In genomic region chr22:42292726-42293520, GRCh38 we compare ENCODE assay signal across 22 cellular contexts. TPM values are rescaled to one million over a fixed set of nuclear protein-coding genes. Genes with fewer than 3 reads are reported as not detected.
DNase-seq lines count a peak whose midpoint lies in the region; ATAC-seq lines count a peak whose summit lies in the region.
"Had no signal": no experiment of that assay in that cellular context is flagged by ENCODE, and none has a peak within 500 bp of the region (broad histone marks: within the 10 kb centered on the region; RNA-seq: fewer than 3 reads in every experiment).

No MANE protein-coding gene starts in this region.

- H3K36me3 ChIP-seq in NT2/D1 (ENCODE audit: insufficient read depth, insufficient read length, low read length) (no peaks in the 10 kb centered on the region), mucosa of rectum (ENCODE audit: control insufficient read depth in 2 of 2, insufficient read depth in 2 of 2, low read length in 2 of 2) (no peaks in the 10 kb centered on the region)
- H3K36me3 ChIP-seq: cardiac muscle cell, neutrophil had no signal

- H3K9me3 ChIP-seq in NT2/D1 (ENCODE audit: insufficient read depth, low read length): no peaks in the 10 kb centered on the region
- H3K9me3 ChIP-seq in mucosa of rectum (ENCODE audit: control insufficient read depth in 2 of 2, low read length in 2 of 2): no peaks in the 10 kb centered on the region
- H3K9me3 ChIP-seq: neutrophil, psoas muscle had no signal

- H3K9ac ChIP-seq in NT2/D1 (ENCODE audit: insufficient read length, low read depth) (peak overlapping the region; percentile 21), mucosa of rectum (ENCODE audit: low read depth in 1 of 2, low read length in 2 of 2) (peak overlapping the region; percentile 8 to 16)

- no peak overlapping the region for H3K4me3 ChIP-seq in NT2/D1 (ENCODE audit: insufficient read length, low read depth)
- no peak overlapping the region for H3K4me3 ChIP-seq in mucosa of rectum (ENCODE audit: low read length in 2 of 2)
- H3K4me3 ChIP-seq: cardiac muscle cell, psoas muscle had no signal

- H3K27ac ChIP-seq in mucosa of rectum (ENCODE audit: low read depth in 2 of 2, low read length in 2 of 2): peak overlapping the region; percentile 51 to 68
- H3K27ac ChIP-seq: cardiac muscle cell, neutrophil, psoas muscle had no signal

- peak; percentile 12 for DNase-seq in NCI-H2107 treated with DMSO at 0.1 percent for 48 hours (lab: John Stamatoyannopoulos, UW; ENCODE audit: unreplicated experiment)
- DNase-seq in NCI-H2107 (lab: John Stamatoyannopoulos, UW): no peak
- DNase-seq in HT-29 (ENCODE audit: low spot score): peak; percentile 68
- no peak for DNase-seq in NT2/D1 (ENCODE audit: low read depth, low spot score)
- DNase-seq in effector CD4-positive, alpha-beta T cell: no peak
- no peak for DNase-seq in stimulated activated CD4-positive, alpha-beta T cell treated with anti-CD3 and anti-CD28 coated beads, Interleukin-1b, Interleukin-23, amount 100 ng/mL, for 48 hours
- DNase-seq: activated CD4-positive, alpha-beta T cell treated with anti-CD3 and anti-CD28 coated beads, Interleukin-2, amount 50 U/mL, for 1 hour; activated naive CD4-positive, alpha-beta T cell treated with anti-CD3 and anti-CD28 coated beads, Interleukin-2, amount 10 ng/mL, durations not matched to agents 7 days and 5 days; AML-193; amygdala; dermis blood vessel endothelial cell; mammary epithelial cell; NCI-H1048; NCI-H1930; NCI-H510A treated with DMSO at 0.1 percent for 48 hours; psoas muscle; stimulated activated CD4-positive, alpha-beta T cell treated with anti-CD3 and anti-CD28 coated beads, Interleukin-2, amount 100 ng/mL, for 24 hours had no signal

- no peaks in the 10 kb centered on the region for H3K27me3 ChIP-seq in NT2/D1 (ENCODE audit: insufficient read depth, insufficient read length)
- H3K27me3 ChIP-seq in mucosa of rectum (ENCODE audit: control insufficient read depth in 2 of 2, insufficient read depth in 2 of 2, low read length in 2 of 2): no peaks in the 10 kb centered on the region
- H3K27me3 ChIP-seq: cardiac muscle cell had no signal

- ATAC-seq in GM21360 (IDR thresholded peaks at IDR 0.05; ENCODE audit: unreplicated experiment): no peak
- ATAC-seq: HCT116, psoas muscle had no signal

- H3K4me1 ChIP-seq in NT2/D1 (ENCODE audit: insufficient read depth, insufficient read length) (peaks cover 17% of the 10 kb centered on the region), mucosa of rectum (ENCODE audit: control insufficient read depth in 2 of 2, insufficient read depth in 2 of 2, low read length in 2 of 2) (peaks cover 23 to 28% of the 10 kb centered on the region in 2 donors)
- H3K4me1 ChIP-seq: psoas muscle had no signal

RNA-seq across cellular contexts. Expression of gene TCF20, which starts 22.5 kb away (rescaled TPM):
- 47.2 and 48.3 TPM in 2 replicates for total RNA-seq in HT-29 (2014; rRNA removed; shearing (Covaris generic))

Comparison
In these comparisons a context has a peak if more than half of its experiments do, and no peak if none do; other contexts are left out.
1. DNase-seq: peak in NCI-H2107 treated with DMSO at 0.1 percent for 48 hours (single experiment) and HT-29 (single experiment); none in NCI-H2107 (single experiment), NT2/D1 (single experiment), effector CD4-positive, alpha-beta T cell (single experiment) and stimulated activated CD4-positive, alpha-beta T cell treated with anti-CD3 and anti-CD28 coated beads, Interleukin-1b, Interleukin-23, amount 100 ng/mL, for 48 hours (single experiment).